1 cellular context compared by ENCODE assay signal in genomic region chr9:85014292-85014691, GRCh38.
TF ChIP-seq lines count a peak whose summit lies in the region.

No MANE protein-coding gene starts in this region.

TF ChIP-seq in HepG2, 621 proteins besides CTCF, POLR2A, EP300 and RAD21 (continued from another document):
- no peak for TF ChIP-seq REST (IDR thresholded peaks at IDR 0.05; ENCODE audit: borderline replicate concordance in 1 of 2, low read depth in 1 of 2, low read length in 2 of 2)
- peak; percentile 54 to 64 for TF ChIP-seq MAFK (conservative IDR thresholded peaks at IDR 0.05 in 1 of 2, IDR thresholded peaks at IDR 0.05 in 1 of 2; ENCODE audit: low read length in 2 of 2)
- TF ChIP-seq GLI4 (CRISPR knock-in tag; IDR thresholded peaks at IDR 0.05; ENCODE audit: borderline replicate concordance): no peak
- TF ChIP-seq RAD51 (IDR thresholded peaks at IDR 0.05; ENCODE audit: borderline replicate concordance): no peak
- TF ChIP-seq POGZ (CRISPR knock-in tag; IDR thresholded peaks at IDR 0.05): no peak
- TF ChIP-seq ZNF354B (CRISPR knock-in tag; IDR thresholded peaks at IDR 0.05): no peak
